Comparison of ENCODE assay signal across 9 cellular contexts in the genomic region with DNA sequence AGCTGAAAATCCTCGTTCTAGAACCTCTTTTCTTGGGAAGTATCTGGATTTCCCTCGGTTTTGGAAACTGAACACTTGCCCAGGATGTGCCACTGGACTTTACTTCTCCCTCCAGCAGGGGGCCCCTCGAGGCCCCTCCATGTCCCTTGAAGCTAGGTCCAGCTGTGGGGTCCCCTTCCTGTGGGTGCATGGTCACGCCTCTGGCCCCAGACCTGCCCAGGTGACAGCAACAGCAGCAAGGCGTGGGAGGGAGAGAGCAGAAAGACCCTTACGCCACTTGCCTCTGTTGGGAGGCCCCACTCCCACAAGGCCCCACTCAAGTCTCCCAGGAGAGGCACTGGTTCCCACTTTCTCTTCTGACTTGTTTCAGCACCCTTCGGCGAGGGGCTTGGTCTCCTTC. TPM values are rescaled to one million over a fixed set of nuclear protein-coding genes. Genes with fewer than 3 reads are reported as not detected.
A peak's percentile ranks its signal among the peaks of the same experiment; 100 is the strongest.
DNase-seq lines count a peak whose midpoint lies in the region; ATAC-seq and TF ChIP-seq lines count a peak whose summit lies in the region.
"Had no signal": no experiment of that assay in that cellular context is flagged by ENCODE, and none has a peak within 500 bp of the region (broad histone marks: within the 10 kb centered on the region; RNA-seq: fewer than 3 reads in every experiment).

No MANE protein-coding gene starts in this region.

- CTCF ChIA-PET in CD8-positive, alpha-beta memory T cell (lab: Charles Lee) = interaction anchor here (1.1 to 2.1 kb wide), 5 partner anchors 16 to 74 kb away, joined by 3 to 5 read pairs (median 5); no protein-coding TSS in a partner anchor

- H3K4me3 Mint-ChIP-seq in effector memory CD8-positive, alpha-beta T cell = peak overlapping the region in 1 of 2 donors; percentile 14
- H3K4me3 Mint-ChIP-seq in CD8-positive, alpha-beta memory T cell = peak overlapping the region in 1 of 7 donors; percentile 44

- H3K27ac ChIP-seq in psoas muscle = no peak overlapping the region
- H3K27ac ChIP-seq in CD8-positive, alpha-beta memory T cell (ENCODE audit: low read depth, low read length) = no peak overlapping the region

- peaks cover 23% of the 10 kb centered on the region for H3K36me3 Mint-ChIP-seq in effector memory CD8-positive, alpha-beta T cell (ENCODE audit: insufficient read depth)
- peaks cover 0 to 2% (median 0%) of the 10 kb centered on the region in 3 donors for H3K36me3 Mint-ChIP-seq in CD8-positive, alpha-beta memory T cell

- H3K9me3 ChIP-seq in psoas muscle = no peaks in the 10 kb centered on the region
- H3K9me3 ChIP-seq in CD8-positive, alpha-beta memory T cell (ENCODE audit: low read length) = no peaks in the 10 kb centered on the region

- TF ChIP-seq CTCF in LNCaP clone FGC (IDR thresholded peaks at IDR 0.05; ENCODE audit: control insufficient read depth, extremely low read depth, insufficient read depth) = peak; percentile 34; the same call in 1 of the 2 replicates
- TF ChIP-seq CTCF in psoas muscle (IDR thresholded peaks at IDR 0.05) = peak; percentile 50

- no peaks in the 10 kb centered on the region for H3K36me3 ChIP-seq in psoas muscle (ENCODE audit: insufficient read depth in 1 of 2, low read depth in 1 of 2)
- no peaks in the 10 kb centered on the region for H3K36me3 ChIP-seq in CD8-positive, alpha-beta memory T cell (ENCODE audit: insufficient read depth, low read length)

- intact Hi-C loops in psoas muscle (cut with DNase I) = no loop called here

- peak; percentile 56 for DNase-seq in ELR (ENCODE audit: low read depth)
- DNase-seq in LNCaP clone FGC (ENCODE audit: low read depth) = no peak
- DNase-seq in effector memory CD8-positive, alpha-beta T cell = no peak
- no peak for DNase-seq in psoas muscle
- no peak for DNase-seq in activated effector memory CD4-positive, alpha-beta T cell treated with anti-CD3 and anti-CD28 coated beads, Interleukin-2, amount 50 U/mL, for 16 hours
- no peak for DNase-seq in NCI-H2029 (lab: John Stamatoyannopoulos, UW)
- DNase-seq in CD8-positive, alpha-beta memory T cell = no peak
- DNase-seq in ecto neural progenitor cell (ENCODE audit: low spot score) = no peak

- no peaks in the 10 kb centered on the region for H3K9me3 Mint-ChIP-seq in effector memory CD8-positive, alpha-beta T cell
- no peaks in the 10 kb centered on the region for H3K9me3 Mint-ChIP-seq in CD8-positive, alpha-beta memory T cell

- H3K27me3 ChIP-seq in psoas muscle (ENCODE audit: insufficient read depth in 3 of 3, low read length in 2 of 3) = no peaks in the 10 kb centered on the region
- H3K27me3 ChIP-seq in CD8-positive, alpha-beta memory T cell (ENCODE audit: insufficient read depth, low read length, poor library complexity, severe bottlenecking) = no peaks in the 10 kb centered on the region

- H3K4me3 ChIP-seq in LNCaP clone FGC (ENCODE audit: low read depth, low read length) (no peak overlapping the region), psoas muscle (no peak overlapping the region)
- no peak overlapping the region for H3K4me3 ChIP-seq in CD8-positive, alpha-beta memory T cell (ENCODE audit: low read length)

- H3K4me1 Mint-ChIP-seq in effector memory CD8-positive, alpha-beta T cell (ENCODE audit: low read depth in 2 of 2) = peaks cover 19 to 47% of the 10 kb centered on the region in 2 donors
- H3K4me1 Mint-ChIP-seq in CD8-positive, alpha-beta memory T cell = peaks cover 12 to 19% (median 16%) of the 10 kb centered on the region in 3 donors

- H3K27ac Mint-ChIP-seq in effector memory CD8-positive, alpha-beta T cell = peak overlapping the region; percentile 56 to 88
- H3K27ac Mint-ChIP-seq in CD8-positive, alpha-beta memory T cell = peak overlapping the region in 1 of 8 donors; percentile 29

- no peak for ATAC-seq in effector memory CD8-positive, alpha-beta T cell (replicated peaks)
- ATAC-seq in psoas muscle = no peak

- H3K27me3 Mint-ChIP-seq in effector memory CD8-positive, alpha-beta T cell = no peaks in the 10 kb centered on the region
- H3K27me3 Mint-ChIP-seq in CD8-positive, alpha-beta memory T cell = peaks cover 0 to 4% of the 10 kb centered on the region in 2 donors

- peaks cover 24% of the 10 kb centered on the region for H3K4me1 ChIP-seq in psoas muscle
- H3K4me1 ChIP-seq in CD8-positive, alpha-beta memory T cell (ENCODE audit: insufficient read depth, low read length) = peaks cover 16% of the 10 kb centered on the region

- WGBS in psoas muscle, 3 donors = 65 to 74% (median 71%) methylated on average over 8 of the region's 8 CpGs

- POLR2A ChIA-PET in CD8-positive, alpha-beta memory T cell (lab: Charles Lee) = no interaction called here

RNA-seq across cellular contexts. Expression of gene SLC25A29, which starts 3.1 kb away (rescaled TPM):
- 10 to 100 TPM in 1 of 4 donors, 1 to 10 TPM in 3; 5.0 to 14.8 (median 7.5) TPM for total RNA-seq in psoas muscle
- polyA plus RNA-seq in psoas muscle = 1 to 10 TPM; 4.5 to 7.2 (median 6.7) TPM
- total RNA-seq in CD8-positive, alpha-beta memory T cell = 10 to 100 TPM; 10.4 to 10.5 TPM
- polyA plus RNA-seq in CD8-positive, alpha-beta memory T cell = 7.0 TPM

RNA-seq across cellular contexts. Expression of gene SLC25A47, which starts 20.0 kb away (rescaled TPM):
- under 1 TPM in 1 of 4 donors, not detected in 3; 0.12 TPM for total RNA-seq in psoas muscle
- under 1 TPM in 1 of 3 donors, not detected in 2; 0.03 TPM for polyA plus RNA-seq in psoas muscle
- not detected for total RNA-seq in CD8-positive, alpha-beta memory T cell
- polyA plus RNA-seq in CD8-positive, alpha-beta memory T cell = not detected
- total RNA-seq: T-helper 2 cell treated with Interferon-gamma antibody and Interleukin-4, amounts not matched to agents 100 ng/mL and 5 ng/mL, for 36 hours had no signal
